In the genomic region with DNA sequence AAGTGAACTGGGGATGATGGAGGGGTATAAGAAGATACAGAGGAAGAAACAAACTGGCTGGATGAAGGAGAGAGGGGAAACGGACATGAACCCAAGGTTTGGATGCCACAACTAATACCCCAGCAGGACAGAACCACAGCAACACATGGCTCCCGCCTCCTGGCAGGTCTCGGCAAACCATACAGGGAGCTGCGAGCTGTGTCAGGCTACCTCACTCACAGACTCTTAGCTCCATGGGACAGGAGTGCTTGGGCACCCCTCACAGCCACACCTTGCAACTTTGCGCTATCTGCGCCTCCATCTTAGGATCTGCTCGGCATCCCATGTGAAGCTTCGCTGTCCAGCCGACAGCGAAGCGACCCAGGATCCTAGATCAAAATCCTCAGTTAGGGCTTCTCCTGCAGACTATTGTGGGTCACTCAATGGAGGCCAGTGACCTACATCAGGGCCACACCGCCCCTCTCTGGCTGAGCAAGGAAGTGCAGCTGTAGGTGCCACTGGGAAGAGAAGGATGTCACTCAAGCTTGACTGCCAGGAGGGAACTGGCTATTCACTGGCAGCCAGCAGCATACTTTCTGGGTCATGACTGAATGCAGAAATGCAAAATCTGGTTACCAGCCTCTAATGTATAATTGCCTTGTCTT, we compare ENCODE assay signal across 1 cellular context.
TF ChIP-seq lines count a peak whose summit lies in the region.

No MANE protein-coding gene starts in this region.

TF ChIP-seq in H1, 55 proteins besides CTCF, POLR2A, EP300 and RAD21 (continued from another document):
- TF ChIP-seq, protein P1, sequence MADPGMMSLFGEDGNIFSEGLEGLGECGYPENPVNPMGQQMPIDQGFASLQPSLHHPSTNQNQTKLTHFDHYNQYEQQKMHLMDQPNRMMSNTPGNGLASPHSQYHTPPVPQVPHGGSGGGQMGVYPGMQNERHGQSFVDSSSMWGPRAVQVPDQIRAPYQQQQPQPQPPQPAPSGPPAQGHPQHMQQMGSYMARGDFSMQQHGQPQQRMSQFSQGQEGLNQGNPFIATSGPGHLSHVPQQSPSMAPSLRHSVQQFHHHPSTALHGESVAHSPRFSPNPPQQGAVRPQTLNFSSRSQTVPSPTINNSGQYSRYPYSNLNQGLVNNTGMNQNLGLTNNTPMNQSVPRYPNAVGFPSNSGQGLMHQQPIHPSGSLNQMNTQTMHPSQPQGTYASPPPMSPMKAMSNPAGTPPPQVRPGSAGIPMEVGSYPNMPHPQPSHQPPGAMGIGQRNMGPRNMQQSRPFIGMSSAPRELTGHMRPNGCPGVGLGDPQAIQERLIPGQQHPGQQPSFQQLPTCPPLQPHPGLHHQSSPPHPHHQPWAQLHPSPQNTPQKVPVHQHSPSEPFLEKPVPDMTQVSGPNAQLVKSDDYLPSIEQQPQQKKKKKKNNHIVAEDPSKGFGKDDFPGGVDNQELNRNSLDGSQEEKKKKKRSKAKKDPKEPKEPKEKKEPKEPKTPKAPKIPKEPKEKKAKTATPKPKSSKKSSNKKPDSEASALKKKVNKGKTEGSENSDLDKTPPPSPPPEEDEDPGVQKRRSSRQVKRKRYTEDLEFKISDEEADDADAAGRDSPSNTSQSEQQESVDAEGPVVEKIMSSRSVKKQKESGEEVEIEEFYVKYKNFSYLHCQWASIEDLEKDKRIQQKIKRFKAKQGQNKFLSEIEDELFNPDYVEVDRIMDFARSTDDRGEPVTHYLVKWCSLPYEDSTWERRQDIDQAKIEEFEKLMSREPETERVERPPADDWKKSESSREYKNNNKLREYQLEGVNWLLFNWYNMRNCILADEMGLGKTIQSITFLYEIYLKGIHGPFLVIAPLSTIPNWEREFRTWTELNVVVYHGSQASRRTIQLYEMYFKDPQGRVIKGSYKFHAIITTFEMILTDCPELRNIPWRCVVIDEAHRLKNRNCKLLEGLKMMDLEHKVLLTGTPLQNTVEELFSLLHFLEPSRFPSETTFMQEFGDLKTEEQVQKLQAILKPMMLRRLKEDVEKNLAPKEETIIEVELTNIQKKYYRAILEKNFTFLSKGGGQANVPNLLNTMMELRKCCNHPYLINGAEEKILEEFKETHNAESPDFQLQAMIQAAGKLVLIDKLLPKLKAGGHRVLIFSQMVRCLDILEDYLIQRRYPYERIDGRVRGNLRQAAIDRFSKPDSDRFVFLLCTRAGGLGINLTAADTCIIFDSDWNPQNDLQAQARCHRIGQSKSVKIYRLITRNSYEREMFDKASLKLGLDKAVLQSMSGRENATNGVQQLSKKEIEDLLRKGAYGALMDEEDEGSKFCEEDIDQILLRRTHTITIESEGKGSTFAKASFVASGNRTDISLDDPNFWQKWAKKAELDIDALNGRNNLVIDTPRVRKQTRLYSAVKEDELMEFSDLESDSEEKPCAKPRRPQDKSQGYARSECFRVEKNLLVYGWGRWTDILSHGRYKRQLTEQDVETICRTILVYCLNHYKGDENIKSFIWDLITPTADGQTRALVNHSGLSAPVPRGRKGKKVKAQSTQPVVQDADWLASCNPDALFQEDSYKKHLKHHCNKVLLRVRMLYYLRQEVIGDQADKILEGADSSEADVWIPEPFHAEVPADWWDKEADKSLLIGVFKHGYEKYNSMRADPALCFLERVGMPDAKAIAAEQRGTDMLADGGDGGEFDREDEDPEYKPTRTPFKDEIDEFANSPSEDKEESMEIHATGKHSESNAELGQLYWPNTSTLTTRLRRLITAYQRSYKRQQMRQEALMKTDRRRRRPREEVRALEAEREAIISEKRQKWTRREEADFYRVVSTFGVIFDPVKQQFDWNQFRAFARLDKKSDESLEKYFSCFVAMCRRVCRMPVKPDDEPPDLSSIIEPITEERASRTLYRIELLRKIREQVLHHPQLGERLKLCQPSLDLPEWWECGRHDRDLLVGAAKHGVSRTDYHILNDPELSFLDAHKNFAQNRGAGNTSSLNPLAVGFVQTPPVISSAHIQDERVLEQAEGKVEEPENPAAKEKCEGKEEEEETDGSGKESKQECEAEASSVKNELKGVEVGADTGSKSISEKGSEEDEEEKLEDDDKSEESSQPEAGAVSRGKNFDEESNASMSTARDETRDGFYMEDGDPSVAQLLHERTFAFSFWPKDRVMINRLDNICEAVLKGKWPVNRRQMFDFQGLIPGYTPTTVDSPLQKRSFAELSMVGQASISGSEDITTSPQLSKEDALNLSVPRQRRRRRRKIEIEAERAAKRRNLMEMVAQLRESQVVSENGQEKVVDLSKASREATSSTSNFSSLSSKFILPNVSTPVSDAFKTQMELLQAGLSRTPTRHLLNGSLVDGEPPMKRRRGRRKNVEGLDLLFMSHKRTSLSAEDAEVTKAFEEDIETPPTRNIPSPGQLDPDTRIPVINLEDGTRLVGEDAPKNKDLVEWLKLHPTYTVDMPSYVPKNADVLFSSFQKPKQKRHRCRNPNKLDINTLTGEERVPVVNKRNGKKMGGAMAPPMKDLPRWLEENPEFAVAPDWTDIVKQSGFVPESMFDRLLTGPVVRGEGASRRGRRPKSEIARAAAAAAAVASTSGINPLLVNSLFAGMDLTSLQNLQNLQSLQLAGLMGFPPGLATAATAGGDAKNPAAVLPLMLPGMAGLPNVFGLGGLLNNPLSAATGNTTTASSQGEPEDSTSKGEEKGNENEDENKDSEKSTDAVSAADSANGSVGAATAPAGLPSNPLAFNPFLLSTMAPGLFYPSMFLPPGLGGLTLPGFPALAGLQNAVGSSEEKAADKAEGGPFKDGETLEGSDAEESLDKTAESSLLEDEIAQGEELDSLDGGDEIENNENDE (IDR thresholded peaks at IDR 0.05; ENCODE audit: insufficient replicate concordance, low read length): no peak
- TF ChIP-seq RFX5 (IDR thresholded peaks at IDR 0.05; ENCODE audit: borderline replicate concordance, low read depth, low read length): no peak
- TF ChIP-seq NANOG (IDR thresholded peaks at IDR 0.05; ENCODE audit: insufficient read depth, low read depth, low read length, poor library complexity, severe bottlenecking): no peak
- no peak for TF ChIP-seq SP2 (IDR thresholded peaks at IDR 0.05; ENCODE audit: low read length)
- no peak for TF ChIP-seq TAF7 (optimal IDR thresholded peaks at IDR 0.05; ENCODE audit: borderline replicate concordance, low read depth, low read length)
- no peak for TF ChIP-seq GABPA (IDR thresholded peaks at IDR 0.05; ENCODE audit: borderline replicate concordance, insufficient read depth, low read length)
- TF ChIP-seq SP1 (IDR thresholded peaks at IDR 0.05; ENCODE audit: low read depth, low read length): no peak
- TF ChIP-seq HDAC2 (IDR thresholded peaks at IDR 0.05; ENCODE audit: borderline replicate concordance in 1 of 2, low read depth in 2 of 2, low read length in 2 of 2): no peak
- TF ChIP-seq SIRT6 (IDR thresholded peaks at IDR 0.05; ENCODE audit: low read length): no peak
- TF ChIP-seq POLR2AphosphoS5 (IDR thresholded peaks at IDR 0.05; ENCODE audit: low read depth, low read length): no peak
- 0 out of 2 replicates have a peak, but pooled peaks have one; percentile 9 for TF ChIP-seq JUND (IDR thresholded peaks at IDR 0.05; ENCODE audit: low read length)
- TF ChIP-seq RXRA (IDR thresholded peaks at IDR 0.05; ENCODE audit: insufficient read depth, low read depth, low read length): no peak
- TF ChIP-seq, protein P2, sequence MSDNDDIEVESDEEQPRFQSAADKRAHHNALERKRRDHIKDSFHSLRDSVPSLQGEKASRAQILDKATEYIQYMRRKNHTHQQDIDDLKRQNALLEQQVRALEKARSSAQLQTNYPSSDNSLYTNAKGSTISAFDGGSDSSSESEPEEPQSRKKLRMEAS (IDR thresholded peaks at IDR 0.05): 0 out of 2 replicates have a peak, but pooled peaks have one; percentile 21
- TF ChIP-seq KDM1A (IDR thresholded peaks at IDR 0.05; ENCODE audit: borderline replicate concordance, low read length): no peak
- TF ChIP-seq EGR1 (IDR thresholded peaks at IDR 0.05; ENCODE audit: borderline replicate concordance, low read depth, low read length): no peak
- TF ChIP-seq GTF2F1 (IDR thresholded peaks at IDR 0.05; ENCODE audit: borderline replicate concordance, low read depth, low read length): no peak
- TF ChIP-seq, protein P3, sequence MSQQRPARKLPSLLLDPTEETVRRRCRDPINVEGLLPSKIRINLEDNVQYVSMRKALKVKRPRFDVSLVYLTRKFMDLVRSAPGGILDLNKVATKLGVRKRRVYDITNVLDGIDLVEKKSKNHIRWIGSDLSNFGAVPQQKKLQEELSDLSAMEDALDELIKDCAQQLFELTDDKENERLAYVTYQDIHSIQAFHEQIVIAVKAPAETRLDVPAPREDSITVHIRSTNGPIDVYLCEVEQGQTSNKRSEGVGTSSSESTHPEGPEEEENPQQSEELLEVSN (IDR thresholded peaks at IDR 0.05): peak; percentile 58; the same call in 1 of the 2 replicates
- no peak for TF ChIP-seq NRF1 (IDR thresholded peaks at IDR 0.05; ENCODE audit: low read depth, low read length)
- no peak for TF ChIP-seq SP4 (IDR thresholded peaks at IDR 0.05; ENCODE audit: low read length)
